Comparison of ENCODE assay signal across 9 cellular contexts in genomic region chr10:81874878-81875679, GRCh38. TPM values are rescaled to one million over a fixed set of nuclear protein-coding genes. Genes with fewer than 3 reads are reported as not detected.
DNase-seq lines count a peak whose midpoint lies in the region; ATAC-seq and TF ChIP-seq lines count a peak whose summit lies in the region.
"Had no signal": no experiment of that assay in that cellular context is flagged by ENCODE, and none has a peak within 500 bp of the region (broad histone marks: within the 10 kb centered on the region; RNA-seq: fewer than 3 reads in every experiment).

Gene NRG3, plus strand, starts transcription at chr10:81875194.

- H3K27me3 ChIP-seq in heart left ventricle (peaks cover 13 to 61% (median 43%) of the 10 kb centered on the region in 9 donors), left lung (peaks cover 37 to 61% of the 10 kb centered on the region in 2 donors), upper lobe of left lung (peaks cover 0 to 16% (median 7%) of the 10 kb centered on the region in 4 donors), gastrocnemius medialis (peaks cover 43 to 61% (median 44%) of the 10 kb centered on the region in 3 donors)

- DNase-seq in heart left ventricle: no peak
- DNase-seq in cardiac septum (ENCODE audit: low spot score): no peak
- no peak for DNase-seq in activated naive CD4-positive, alpha-beta T cell treated with anti-CD3 and anti-CD28 coated beads, Interleukin-2, amount 50 U/mL, for 72 hours (ENCODE audit: low spot score in 2 of 2)
- no peak for DNase-seq in left lung
- no peak for DNase-seq in upper lobe of left lung
- DNase-seq in globus pallidus (ENCODE audit: low spot score): no peak
- no peak for DNase-seq in DMS153 treated with DMSO at 0.1 percent for 48 hours (lab: John Stamatoyannopoulos, UW; ENCODE audit: unreplicated experiment)
- no peak for DNase-seq in gastrocnemius medialis

- 1 to 6% (median 2%) methylated on average over 19 to 107 of the region's 110 CpGs for WGBS in heart left ventricle, 4 donors
- 0 to 1% methylated on average over 6 to 16 of the region's 110 CpGs for WGBS in upper lobe of left lung, 2 donors

- peaks cover 10 to 12% of the 10 kb centered on the region in 2 donors for H3K36me3 Mint-ChIP-seq in activated naive CD4-positive, alpha-beta T cell treated with anti-CD3 and anti-CD28 coated beads, Interleukin-2, amount 50 U/mL, for 72 hours

- TF ChIP-seq CTCF in heart left ventricle (IDR thresholded peaks at IDR 0.05): no peak
- TF ChIP-seq CTCF in left lung (IDR thresholded peaks at IDR 0.05): no peak
- no peak for TF ChIP-seq CTCF in upper lobe of left lung (IDR thresholded peaks at IDR 0.05)
- TF ChIP-seq CTCF in gastrocnemius medialis (IDR thresholded peaks at IDR 0.05 in 4 of 5, conservative IDR thresholded peaks at IDR 0.05 in 1 of 5): no peak

- no peak for TF ChIP-seq EP300 in upper lobe of left lung (IDR thresholded peaks at IDR 0.05)

- peak in 1 of 4 donors; percentile 22 for ATAC-seq in heart left ventricle
- peak in 1 of 2 donors; percentile 60 for ATAC-seq in activated naive CD4-positive, alpha-beta T cell treated with anti-CD3 and anti-CD28 coated beads, Interleukin-2, amount 50 U/mL, for 72 hours
- ATAC-seq in left lung: peak; percentile 47
- ATAC-seq in upper lobe of left lung (ENCODE audit: low FRiP score in 2 of 2): peak in 1 of 2 donors; percentile 33
- no peak for ATAC-seq in gastrocnemius medialis

- H3K4me3 ChIP-seq in heart left ventricle (peak within 1 kb of the TSS; percentile 15 to 54 (median 38)), left lung (peak within 1 kb of the TSS in 1 of 2 donors; percentile 34), upper lobe of left lung (peak within 1 kb of the TSS; percentile 33 to 65 (median 55)), gastrocnemius medialis (peak within 1 kb of the TSS in 2 of 4 donors; percentile 13 to 40)

- no peaks in the 10 kb centered on the region for H3K9me3 ChIP-seq in heart left ventricle
- H3K9me3 ChIP-seq in left lung: no peaks in the 10 kb centered on the region
- H3K9me3 ChIP-seq in upper lobe of left lung: no peaks in the 10 kb centered on the region
- no peaks in the 10 kb centered on the region for H3K9me3 ChIP-seq in gastrocnemius medialis

- in situ Hi-C loops in gastrocnemius medialis (cut with MboI; ENCODE audit: low sequenced_read_pairs in 4 of 4): no loop called here

- H3K27ac ChIP-seq in heart left ventricle (no peak within 1 kb of the TSS), left lung (no peak within 1 kb of the TSS), upper lobe of left lung (peak within 1 kb of the TSS in 1 of 4 donors; percentile 20), gastrocnemius medialis (no peak within 1 kb of the TSS)

- intact Hi-C loops in heart left ventricle (cut with DNase I): no loop called here
- intact Hi-C loops in cardiac septum (cut with DNase I): no loop called here
- intact Hi-C loops in left lung (cut with DNase I): no loop called here
- intact Hi-C loops in gastrocnemius medialis (cut with DNase I; ENCODE audit: low total_unique reads): no loop called here

- H3K27ac Mint-ChIP-seq in activated naive CD4-positive, alpha-beta T cell treated with anti-CD3 and anti-CD28 coated beads, Interleukin-2, amount 50 U/mL, for 72 hours: peak within 1 kb of the TSS; percentile 11 to 34

- H3K4me1 ChIP-seq in heart left ventricle: peaks cover 0 to 25% (median 10%) of the 10 kb centered on the region in 12 donors
- H3K4me1 ChIP-seq in left lung: peaks cover 0 to 16% of the 10 kb centered on the region in 2 donors
- H3K4me1 ChIP-seq in upper lobe of left lung: peaks cover 0 to 28% (median 17%) of the 10 kb centered on the region in 4 donors
- no peaks in the 10 kb centered on the region for H3K4me1 ChIP-seq in gastrocnemius medialis

- TF ChIP-seq POLR2A in heart left ventricle (IDR thresholded peaks at IDR 0.05) (no peak), upper lobe of left lung (IDR thresholded peaks at IDR 0.05) (no peak), gastrocnemius medialis (IDR thresholded peaks at IDR 0.05) (no peak)

- H3K36me3 ChIP-seq in heart left ventricle (no peaks in the 10 kb centered on the region), left lung (no peaks in the 10 kb centered on the region), upper lobe of left lung (no peaks in the 10 kb centered on the region), gastrocnemius medialis (no peaks in the 10 kb centered on the region)

- H3K9me3 Mint-ChIP-seq in activated naive CD4-positive, alpha-beta T cell treated with anti-CD3 and anti-CD28 coated beads, Interleukin-2, amount 50 U/mL, for 72 hours: no peaks in the 10 kb centered on the region

RNA-seq across cellular contexts. Expression of gene NRG3, which starts in this region (rescaled TPM):
- under 1 TPM in 3 of 9 donors, not detected in 6; 0.19 to 0.41 (median 0.35) TPM for total RNA-seq in heart left ventricle
- under 1 TPM in 1 of 2 donors, not detected in 1; 0.11 TPM for polyA plus RNA-seq in heart left ventricle
- 0.57 TPM for total RNA-seq in cardiac septum
- total RNA-seq in activated naive CD4-positive, alpha-beta T cell treated with anti-CD3 and anti-CD28 coated beads, Interleukin-2, amount 50 U/mL, for 72 hours: not detected
- 1 to 10 TPM; 1.0 to 1.5 TPM for total RNA-seq in left lung
- total RNA-seq in upper lobe of left lung: 1 to 10 TPM in 3 of 6 donors, under 1 TPM in 2, not detected in 1; 0.44 to 2.7 (median 1.5) TPM
- not detected for total RNA-seq in gastrocnemius medialis
- total RNA-seq: skeletal muscle tissue had no signal
